In genomic region chr3:64518950-64519349, GRCh38 we compare ENCODE assay signal across 22 cellular contexts.
A peak's percentile ranks its signal among the peaks of the same experiment; 100 is the strongest.
DNase-seq lines count a peak whose midpoint lies in the region; ATAC-seq and TF ChIP-seq lines count a peak whose summit lies in the region.
"Had no signal": no experiment of that assay in that cellular context is flagged by ENCODE, and none has a peak within 500 bp of the region (broad histone marks: within the 10 kb centered on the region; RNA-seq: fewer than 3 reads in every experiment).

No MANE protein-coding gene starts in this region.

- H2BK5ac ChIP-seq in IMR-90 (ENCODE audit: low read depth, low read length, poor library complexity, severe bottlenecking) = peak overlapping the region; percentile 36

- in situ Hi-C loops in IMR-90 (cut with MboI; ENCODE audit: low sequenced_read_pairs) = no loop called here

- H3K79me1 ChIP-seq in IMR-90 (ENCODE audit: low read depth in 1 of 2, low read length in 2 of 2) = no peaks in the 10 kb centered on the region

- peaks cover 3% of the 10 kb centered on the region; the same call in 1 of the 2 replicates for H3K36me3 ChIP-seq in IMR-90 (ENCODE audit: control insufficient read depth, insufficient read depth, low read length)
- H3K36me3 ChIP-seq: Peyer's patch, upper lobe of right lung had no signal

- peak; percentile 86 for DNase-seq in AG10803 (ENCODE audit: low read depth)
- DNase-seq in IMR-90 = peak; percentile 41
- peak; percentile 37 to 57 for DNase-seq in cardiac fibroblast (ENCODE audit: low read depth in 2 of 2)
- peak; percentile 17 for DNase-seq in kidney glomerular epithelial cell (lab: John Stamatoyannopoulos, UW)
- no peak for DNase-seq in epidermal melanocyte (ENCODE audit: insufficient read length, low spot score)
- no peak for DNase-seq in COR-L47 (lab: John Stamatoyannopoulos, UW)
- DNase-seq: activated CD4-positive, alpha-beta T cell treated with anti-CD3 and anti-CD28 coated beads for 4 hours; activated CD8-positive, alpha-beta memory T cell treated with anti-CD3 and anti-CD28 coated beads, Interleukin-2, amount 10 ng/mL, durations not matched to agents 7 days and 5 days; CD8-positive, alpha-beta memory T cell; DMS53; head of caudate nucleus; left ventricle myocardium inferior; midbrain; NCI-H1092; NCI-H2029; NCI-H446; nephron progenitor cell; Peyer's patch; sigmoid colon; upper lobe of right lung had no signal

- no peaks in the 10 kb centered on the region for H4K20me1 ChIP-seq in IMR-90 (ENCODE audit: insufficient read depth, low read length)

- no peak for TF ChIP-seq RAD21 in IMR-90 (IDR thresholded peaks at IDR 0.05; ENCODE audit: low read length)

- no peak overlapping the region for H4K5ac ChIP-seq in IMR-90 (ENCODE audit: low read depth, low read length)

- BruUV-seq in IMR-90 (replicated peaks; lab: Mats Ljungman, UMichigan) = no TSS peak

- ATAC-seq in IMR-90 (ENCODE audit: low read depth) (peak; percentile 86), GM21619 (IDR thresholded peaks at IDR 0.05; ENCODE audit: unreplicated experiment) (no peak)
- ATAC-seq: activated CD8-positive, alpha-beta memory T cell treated with anti-CD3 and anti-CD28 coated beads, Interleukin-2, amount 10 ng/mL, durations not matched to agents 7 days and 5 days; upper lobe of right lung had no signal

- H3K4me2 ChIP-seq in IMR-90 (ENCODE audit: low read depth, low read length) = no peak overlapping the region

- H3K9me3 ChIP-seq in IMR-90 (ENCODE audit: control insufficient read depth, insufficient read depth, low read length) = 0 out of 2 replicates have a peak, but pooled peaks cover 2% of the 10 kb centered on the region
- H3K9me3 ChIP-seq: ascending aorta, Peyer's patch, sigmoid colon, upper lobe of right lung had no signal

- no peak overlapping the region for H3K56ac ChIP-seq in IMR-90 (ENCODE audit: extremely low read depth, insufficient read depth, low read length)

- dilution Hi-C loops in IMR-90 (cut with HindIII; ENCODE audit: low sequenced_read_pairs, unreplicated experiment) = no loop called here

- intact Hi-C loops in IMR-90 (cut with micrococcal nuclease) = loop anchor here (2.0 kb wide), 1 partner anchor 18 kb away; no protein-coding TSS in a partner anchor

- H3K4ac ChIP-seq in IMR-90 (ENCODE audit: low read depth, low read length) = peak overlapping the region; percentile 57; the same call in 1 of the 2 replicates

- peak overlapping the region in 1 of 2 experiments; percentile 59; a peak in 2 of 4 replicates for H4K8ac ChIP-seq in IMR-90 (ENCODE audit: low read depth in 2 of 2, low read length in 2 of 2)

- peak overlapping the region; percentile 64 for H3K27ac ChIP-seq in IMR-90 (ENCODE audit: insufficient read depth, low read length)
- H3K27ac ChIP-seq: ascending aorta, left ventricle myocardium inferior, Peyer's patch, sigmoid colon, upper lobe of right lung had no signal

- H2AK5ac ChIP-seq in IMR-90 (ENCODE audit: low read depth, low read length) = no peak overlapping the region

- POLR2A ChIA-PET in IMR-90 (lab: Charles Lee; ENCODE audit: unreplicated experiment) = no interaction called here

- no peak overlapping the region; the same call in 1 of the 2 replicates for H3K18ac ChIP-seq in IMR-90 (ENCODE audit: low read depth, low read length)

- CTCF ChIA-PET in IMR-90 (lab: Yijun Ruan, JAX) = interaction anchor here (0.6 to 1.8 kb wide), 6 partner anchors 10 to 1704 kb away, joined by 3 to 10 read pairs (median 4); no protein-coding TSS in a partner anchor

- H2BK20ac ChIP-seq in IMR-90 (ENCODE audit: low read depth, low read length) = no peak overlapping the region

- H2BK120ac ChIP-seq in IMR-90 (ENCODE audit: low read depth, low read length) = peak overlapping the region; percentile 57; the same call in 1 of the 2 replicates

- no peak overlapping the region for H3K9ac ChIP-seq in IMR-90 (ENCODE audit: low read depth, low read length)

- no peak overlapping the region for H2AFZ ChIP-seq in IMR-90 (replicated peaks; ENCODE audit: low read length, poor library complexity)

- H3K27me3 ChIP-seq in IMR-90 (ENCODE audit: control insufficient read depth, insufficient read depth, low read length) = no peaks in the 10 kb centered on the region
- H3K27me3 ChIP-seq: ascending aorta, Peyer's patch, sigmoid colon, upper lobe of right lung had no signal

- H4K91ac ChIP-seq in IMR-90 (ENCODE audit: insufficient read depth, low read depth, low read length) = peak overlapping the region; percentile 53; the same call in 1 of the 2 replicates

- 0% methylated on average over 1 of the region's 1 CpG; no CpG with 5 or more reads in 1 of the 2 experiments for WGBS in IMR-90 (ENCODE audit: extremely low coverage in 2 of 2, insufficient read length in 1 of 2), 2 experiments

- H3K14ac ChIP-seq in IMR-90 (replicated peaks; ENCODE audit: low read depth, low read length) = no peak overlapping the region

- H3K4me1 ChIP-seq in IMR-90 (ENCODE audit: control insufficient read depth, insufficient read depth, low read length) = peaks cover 2% of the 10 kb centered on the region; the same call in 1 of the 2 replicates
- H3K4me1 ChIP-seq: ascending aorta, left ventricle myocardium inferior, Peyer's patch, sigmoid colon, upper lobe of right lung had no signal

- H3K23ac ChIP-seq in IMR-90 (ENCODE audit: low read depth, low read length) = no peak overlapping the region

- H3K9me1 ChIP-seq in IMR-90 (ENCODE audit: insufficient read depth, low read length) = 0 out of 2 replicates have a peak, but pooled peaks cover 2% of the 10 kb centered on the region

- H2AK9ac ChIP-seq in IMR-90 (replicated peaks; ENCODE audit: low read depth, low read length, poor library complexity) = no peak overlapping the region

- no peak for TF ChIP-seq POLR2A in IMR-90 (IDR thresholded peaks at IDR 0.05; ENCODE audit: low read depth, low read length)

- no peak overlapping the region; the same call in 2 of the 3 replicates for H2BK15ac ChIP-seq in IMR-90 (ENCODE audit: low read depth, low read length)

- H3K4me3 ChIP-seq in AG10803 (ENCODE audit: low read length) = no peak overlapping the region
- H3K4me3 ChIP-seq in IMR-90 (ENCODE audit: insufficient read depth, low read depth, low read length) = no peak overlapping the region
- H3K4me3 ChIP-seq in cardiac fibroblast (replicated peaks in 1 of 2; ENCODE audit: low read depth in 2 of 2, low read length in 2 of 2) = no peak overlapping the region
- H3K4me3 ChIP-seq: ascending aorta, left ventricle myocardium inferior, Peyer's patch, sigmoid colon, upper lobe of right lung had no signal

- TF ChIP-seq CTCF in AG10803 (conservative IDR thresholded peaks at IDR 0.05; ENCODE audit: low read length) = no peak
- TF ChIP-seq CTCF in IMR-90 (conservative IDR thresholded peaks at IDR 0.05; ENCODE audit: low read depth, low read length) = no peak
- no peak for TF ChIP-seq CTCF in cardiac fibroblast (IDR thresholded peaks at IDR 0.05; ENCODE audit: low read depth, low read length)

TF ChIP-seq in IMR-90, 13 proteins besides CTCF, POLR2A, EP300 and RAD21:
- no peak for TF ChIP-seq MAFK (IDR thresholded peaks at IDR 0.05; ENCODE audit: low read depth, low read length)
- TF ChIP-seq CEBPB (IDR thresholded peaks at IDR 0.05; ENCODE audit: low read depth, low read length) = peak; percentile 77

Comparison
In these comparisons a context has a peak if more than half of its experiments do, and no peak if none do; other contexts are left out.
1. DNase-seq: peak in AG10803 (single experiment), IMR-90 (single experiment), cardiac fibroblast (2 of 2) and kidney glomerular epithelial cell (single experiment); none in epidermal melanocyte (single experiment) and COR-L47 (single experiment).